In genomic region chr5:109668237-109668636, GRCh38 we compare ENCODE assay signal across 27 cellular contexts.
"Had no signal": no experiment of that assay in that cellular context is flagged by ENCODE, and none has a peak within 500 bp of the region (broad histone marks: within the 10 kb centered on the region; RNA-seq: fewer than 3 reads in every experiment).

No MANE protein-coding gene starts in this region.

- H3K4me3 Mint-ChIP-seq: activated CD4-positive, alpha-beta memory T cell treated with anti-CD3 and anti-CD28 coated beads, Interleukin-2, amount 10 ng/mL, durations not matched to agents 7 days and 5 days; activated CD4-positive, alpha-beta T cell treated with anti-CD3 and anti-CD28 coated beads, Interleukin-2, amount 10 ng/mL, durations not matched to agents 7 days and 5 days; activated naive CD4-positive, alpha-beta T cell treated with anti-CD3 and anti-CD28 coated beads, Interleukin-2, amount 10 ng/mL, durations not matched to agents 7 days and 5 days; activated naive CD8-positive, alpha-beta T cell treated with anti-CD3 and anti-CD28 coated beads, Interleukin-2, amount 10 ng/mL, durations not matched to agents 7 days and 5 days; activated T-cell treated with anti-CD3 and anti-CD28 coated beads, Interleukin-2, amount 50 U/mL, for 24 hours; activated T-cell treated with anti-CD3 and anti-CD28 coated beads, Interleukin-2, amount 50 U/mL, for 72 hours; brain had no signal

- FAIRE-seq: frontal cortex had no signal

- H3K9me3 ChIP-seq: ascending aorta, breast epithelium, colonic mucosa had no signal

- H3K27ac Mint-ChIP-seq: activated CD4-positive, alpha-beta memory T cell treated with anti-CD3 and anti-CD28 coated beads, Interleukin-2, amount 10 ng/mL, durations not matched to agents 7 days and 5 days; activated CD4-positive, alpha-beta T cell treated with anti-CD3 and anti-CD28 coated beads, Interleukin-2, amount 10 ng/mL, durations not matched to agents 7 days and 5 days; activated naive CD4-positive, alpha-beta T cell treated with anti-CD3 and anti-CD28 coated beads, Interleukin-2, amount 10 ng/mL, durations not matched to agents 7 days and 5 days; activated naive CD4-positive, alpha-beta T cell treated with anti-CD3 and anti-CD28 coated beads, Interleukin-2, amount 50 U/mL, for 72 hours; activated naive CD8-positive, alpha-beta T cell treated with anti-CD3 and anti-CD28 coated beads, Interleukin-2, amount 10 ng/mL, durations not matched to agents 7 days and 5 days; activated T-cell treated with anti-CD3 and anti-CD28 coated beads, Interleukin-2, amount 50 U/mL, for 24 hours; activated T-cell treated with anti-CD3 and anti-CD28 coated beads, Interleukin-2, amount 50 U/mL, for 72 hours had no signal

- H3K27ac ChIP-seq: ascending aorta, breast epithelium, cardiac muscle cell, colonic mucosa, epithelial cell of prostate had no signal

- H3K9me3 Mint-ChIP-seq: activated CD4-positive, alpha-beta memory T cell treated with anti-CD3 and anti-CD28 coated beads, Interleukin-2, amount 10 ng/mL, durations not matched to agents 7 days and 5 days; activated naive CD4-positive, alpha-beta T cell treated with anti-CD3 and anti-CD28 coated beads, Interleukin-2, amount 10 ng/mL, durations not matched to agents 7 days and 5 days; activated naive CD8-positive, alpha-beta T cell treated with anti-CD3 and anti-CD28 coated beads, Interleukin-2, amount 10 ng/mL, durations not matched to agents 7 days and 5 days; activated T-cell treated with anti-CD3 and anti-CD28 coated beads, Interleukin-2, amount 50 U/mL, for 24 hours; activated T-cell treated with anti-CD3 and anti-CD28 coated beads, Interleukin-2, amount 50 U/mL, for 72 hours had no signal

- ATAC-seq: activated naive CD4-positive, alpha-beta T cell treated with anti-CD3 and anti-CD28 coated beads, Interleukin-2, amount 50 U/mL, for 72 hours; activated T-cell treated with anti-CD3 and anti-CD28 coated beads, Interleukin-2, amount 50 U/mL, for 72 hours had no signal

- H3K36me3 ChIP-seq: ascending aorta, breast epithelium, cardiac muscle cell, colonic mucosa had no signal

- H3K4me1 ChIP-seq: ascending aorta, breast epithelium, colonic mucosa had no signal

- DNase-seq: activated CD4-positive, alpha-beta memory T cell treated with anti-CD3 and anti-CD28 coated beads, Interleukin-2, amount 10 ng/mL, durations not matched to agents 7 days and 5 days; activated CD4-positive, alpha-beta T cell treated with anti-CD3 and anti-CD28 coated beads for 1 hour; activated CD4-positive, alpha-beta T cell treated with anti-CD3 and anti-CD28 coated beads for 4 hours; activated CD4-positive, alpha-beta T cell treated with anti-CD3 and anti-CD28 coated beads, Interleukin-2, amount 10 ng/mL, durations not matched to agents 7 days and 5 days; activated CD4-positive, alpha-beta T cell treated with anti-CD3 and anti-CD28 coated beads, Interleukin-2, amount 50 U/mL, for 4 hours; activated CD8-positive, alpha-beta memory T cell treated with anti-CD3 and anti-CD28 coated beads, Interleukin-2, amount 50 U/mL, for 48 hours; activated gamma-delta T cell; activated naive CD4-positive, alpha-beta T cell; activated naive CD4-positive, alpha-beta T cell treated with anti-CD3 and anti-CD28 coated beads, Interleukin-2, amount 10 ng/mL, durations not matched to agents 7 days and 5 days; activated naive CD8-positive, alpha-beta T cell treated with anti-CD3 and anti-CD28 coated beads, Interleukin-2, amount 10 ng/mL, durations not matched to agents 7 days and 5 days; activated T-cell treated with anti-CD3 and anti-CD28 coated beads for 4 hours; activated T-cell treated with anti-CD3 and anti-CD28 coated beads, Interleukin-2, amount 50 U/mL, for 24 hours; activated T-cell treated with anti-CD3 and anti-CD28 coated beads, Interleukin-2, amount 50 U/mL, for 72 hours; central memory CD4-positive, alpha-beta T cell; cerebellar nuclear complex; colonic mucosa; dorsolateral prefrontal cortex; effector memory CD4-positive, alpha-beta T cell; foreskin fibroblast; T-helper 2 cell had no signal

- H3K4me3 ChIP-seq: ascending aorta, breast epithelium, cardiac muscle cell, colonic mucosa, dorsolateral prefrontal cortex had no signal

- H3K4me1 Mint-ChIP-seq: activated CD4-positive, alpha-beta memory T cell treated with anti-CD3 and anti-CD28 coated beads, Interleukin-2, amount 10 ng/mL, durations not matched to agents 7 days and 5 days; activated CD4-positive, alpha-beta T cell treated with anti-CD3 and anti-CD28 coated beads, Interleukin-2, amount 10 ng/mL, durations not matched to agents 7 days and 5 days; activated naive CD4-positive, alpha-beta T cell treated with anti-CD3 and anti-CD28 coated beads, Interleukin-2, amount 10 ng/mL, durations not matched to agents 7 days and 5 days; activated naive CD8-positive, alpha-beta T cell treated with anti-CD3 and anti-CD28 coated beads, Interleukin-2, amount 10 ng/mL, durations not matched to agents 7 days and 5 days had no signal

- H3K27me3 ChIP-seq: ascending aorta, breast epithelium, cardiac muscle cell, colonic mucosa, dorsolateral prefrontal cortex had no signal

- H3K36me3 Mint-ChIP-seq: activated naive CD4-positive, alpha-beta T cell treated with anti-CD3 and anti-CD28 coated beads, Interleukin-2, amount 10 ng/mL, durations not matched to agents 7 days and 5 days; activated naive CD4-positive, alpha-beta T cell treated with anti-CD3 and anti-CD28 coated beads, Interleukin-2, amount 50 U/mL, for 72 hours; activated naive CD8-positive, alpha-beta T cell treated with anti-CD3 and anti-CD28 coated beads, Interleukin-2, amount 10 ng/mL, durations not matched to agents 7 days and 5 days; brain had no signal

- H3K27me3 Mint-ChIP-seq: activated naive CD8-positive, alpha-beta T cell treated with anti-CD3 and anti-CD28 coated beads, Interleukin-2, amount 10 ng/mL, durations not matched to agents 7 days and 5 days had no signal
